35 cellular contexts compared by ENCODE assay signal in genomic region chr2:167942495-167943081, GRCh38.
"Had no signal": no experiment of that assay in that cellular context is flagged by ENCODE, and none has a peak within 500 bp of the region (broad histone marks: within the 10 kb centered on the region; RNA-seq: fewer than 3 reads in every experiment).

No MANE protein-coding gene starts in this region.

- H3K36me3 ChIP-seq: adrenal gland, brain microvascular endothelial cell, MG63, Peyer's patch had no signal

- H3K4me3 Mint-ChIP-seq: activated CD4-positive, alpha-beta memory T cell treated with anti-CD3 and anti-CD28 coated beads for 36 hours; activated naive CD4-positive, alpha-beta T cell treated with anti-CD3 and anti-CD28 coated beads for 36 hours; activated T-cell treated with anti-CD3 and anti-CD28 coated beads, Interleukin-2, amount 50 U/mL, for 4 hours; activated T-helper 1 cell treated with anti-CD3 and anti-CD28 coated beads, Interleukin-12 subunit alpha, Interleukin-12 subunit beta, Interleukin-2, Interleukin-4 antibody, amounts not matched to agents 30 ng/mL and 10 ng/mL and 1 ng/mL, durations not matched to agents 14 hours and 24 hours and 36 hours; WTC11 had no signal

- H3K9me3 ChIP-seq: adrenal gland, MG63, Peyer's patch had no signal

- H3K9me3 Mint-ChIP-seq: activated CD4-positive, alpha-beta memory T cell treated with anti-CD3 and anti-CD28 coated beads for 36 hours; activated naive CD4-positive, alpha-beta T cell treated with anti-CD3 and anti-CD28 coated beads for 36 hours; activated T-helper 1 cell treated with anti-CD3 and anti-CD28 coated beads, Interleukin-12 subunit alpha, Interleukin-12 subunit beta, Interleukin-2, Interleukin-4 antibody, amounts not matched to agents 30 ng/mL and 10 ng/mL and 1 ng/mL, durations not matched to agents 14 hours and 24 hours and 36 hours had no signal

- H3K4me3 ChIP-seq: adrenal gland, MG63, Peyer's patch had no signal

- H3K27ac ChIP-seq: adrenal gland, brain microvascular endothelial cell, Peyer's patch, RWPE1 had no signal

- FAIRE-seq: colon had no signal

- H3K4me1 ChIP-seq: adrenal gland, Peyer's patch had no signal

- DNase-seq: activated CD4-positive, alpha-beta memory T cell treated with anti-CD3 and anti-CD28 coated beads for 36 hours; activated CD4-positive, alpha-beta T cell treated with anti-CD3 and anti-CD28 coated beads for 4 hours; activated CD4-positive, alpha-beta T cell treated with anti-CD3 and anti-CD28 coated beads, Interleukin-2, amount 50 U/mL, for 1 hour; activated CD8-positive, alpha-beta memory T cell treated with anti-CD3 and anti-CD28 coated beads, Interleukin-2, amount 50 U/mL, for 4 hours; activated gamma-delta T cell treated with Interleukin-2 at 50 U/mL for 16 hours; activated naive CD4-positive, alpha-beta T cell treated with anti-CD3 and anti-CD28 coated beads for 36 hours; activated T-cell treated with anti-CD3 and anti-CD28 coated beads for 4 hours; activated T-cell treated with anti-CD3 and anti-CD28 coated beads, Interleukin-2, amount 50 U/mL, for 4 hours; adrenal gland; anterior cingulate cortex; brain microvascular endothelial cell; central memory CD4-positive, alpha-beta T cell; Kasumi-1; KG1; MG63; NCI-H1048; NCI-H1436 treated with DMSO at 0.1 percent for 48 hours; NCI-H1694 treated with DMSO at 0.1 percent for 48 hours; NCI-H2029 treated with DMSO at 0.1 percent for 48 hours; NCI-H226; NCI-H446 treated with DMSO at 0.1 percent for 48 hours; NCI-H524; NCI-H69; NK-92 treated with Interleukin-12 subunit alpha and Interleukin-12 subunit beta, amount 100 ng/mL, for 24 hours; PC-3; Peyer's patch; SIG-M5; T1000 had no signal

- ATAC-seq: activated CD4-positive, CD25-positive, alpha-beta regulatory T cell treated with anti-CD3 and anti-CD28 coated beads, Interleukin-2, amount 50 U/mL, for 24 hours; activated naive CD4-positive, alpha-beta T cell treated with anti-CD3 and anti-CD28 coated beads, Interleukin-2, amount 50 U/mL, for 72 hours; activated T-cell treated with anti-CD3 and anti-CD28 coated beads, Interleukin-2, amount 50 U/mL, for 4 hours; PC-3; Right ventricle myocardium inferior; WTC11 had no signal

- H3K36me3 Mint-ChIP-seq: activated CD4-positive, alpha-beta memory T cell treated with anti-CD3 and anti-CD28 coated beads for 36 hours; activated naive CD4-positive, alpha-beta T cell treated with anti-CD3 and anti-CD28 coated beads, Interleukin-2, amount 50 U/mL, for 72 hours; WTC11 had no signal

- H3K27me3 ChIP-seq: adrenal gland, brain microvascular endothelial cell, MG63, Peyer's patch had no signal

- H3K27ac Mint-ChIP-seq: activated CD4-positive, alpha-beta memory T cell treated with anti-CD3 and anti-CD28 coated beads for 36 hours; activated naive CD4-positive, alpha-beta T cell treated with anti-CD3 and anti-CD28 coated beads for 36 hours; activated naive CD4-positive, alpha-beta T cell treated with anti-CD3 and anti-CD28 coated beads, Interleukin-2, amount 50 U/mL, for 72 hours; activated T-helper 1 cell treated with anti-CD3 and anti-CD28 coated beads, Interleukin-12 subunit alpha, Interleukin-12 subunit beta, Interleukin-2, Interleukin-4 antibody, amounts not matched to agents 30 ng/mL and 10 ng/mL and 1 ng/mL, durations not matched to agents 14 hours and 24 hours and 36 hours had no signal
